ENCODE assay signal across 9 cellular contexts in genomic region chr14:73239463-73240241, GRCh38. TPM values are rescaled to one million over a fixed set of nuclear protein-coding genes. Genes with fewer than 3 reads are reported as not detected.
DNase-seq lines count a peak whose midpoint lies in the region; ATAC-seq, FAIRE-seq and TF ChIP-seq lines count a peak whose summit lies in the region.
"Had no signal": no experiment of that assay in that cellular context is flagged by ENCODE, and none has a peak within 500 bp of the region (broad histone marks: within the 10 kb centered on the region; RNA-seq: fewer than 3 reads in every experiment).

No MANE protein-coding gene starts in this region.

- H3K9me1 ChIP-seq in endothelial cell of umbilical vein (replicated peaks; ENCODE audit: control insufficient read depth, extremely low read depth, insufficient read depth, low read length) = no peaks in the 10 kb centered on the region

- dilution Hi-C loops in endothelial cell of umbilical vein (cut with MboI; ENCODE audit: extremely low pct_ligation_motif_present, low sequenced_read_pairs) = no loop called here

- intact Hi-C loops in endothelial cell of umbilical vein (cut with micrococcal nuclease) = no loop called here
- intact Hi-C loops in vagina (cut with DNase I) = no loop called here
- intact Hi-C loops in PC-9 (cut with micrococcal nuclease; ENCODE audit: unreplicated experiment) = no loop called here

- CTCF ChIA-PET in endothelial cell of umbilical vein (lab: Charles Lee) = interaction anchor here (1.2 to 1.8 kb wide), 2 partner anchors 30 to 31 kb away, joined by 6 to 7 read pairs; no protein-coding TSS in a partner anchor
- CTCF ChIA-PET in PC-9 (lab: Charles Lee) = no interaction called here

- TF ChIP-seq POLR2A in endothelial cell of umbilical vein (IDR thresholded peaks at IDR 0.05; ENCODE audit: low read depth, low read length) = no peak
- TF ChIP-seq POLR2A in vagina (IDR thresholded peaks at IDR 0.05) = no peak

- H3K4me3 ChIP-seq in endothelial cell of umbilical vein (replicated peaks in 1 of 3; ENCODE audit: insufficient read depth in 1 of 3, low read depth in 1 of 3, low read length in 3 of 3) (peak overlapping the region in 2 of 3 experiments; percentile 0 to 25), mesendoderm (ENCODE audit: low read length) (no peak overlapping the region), vagina (peak overlapping the region; percentile 38 to 50), PC-9 (no peak overlapping the region)

- no peak overlapping the region for H3K18ac ChIP-seq in mesendoderm (ENCODE audit: low read length)

- no peak overlapping the region for H2BK120ac ChIP-seq in mesendoderm (ENCODE audit: low read depth, low read length)

- H3K4me1 Mint-ChIP-seq in activated naive CD8-positive, alpha-beta T cell treated with anti-CD3 and anti-CD28 coated beads, Interleukin-2, amount 10 ng/mL, durations not matched to agents 7 days and 5 days = peaks cover 30% of the 10 kb centered on the region
- peaks cover 24% of the 10 kb centered on the region for H3K4me1 Mint-ChIP-seq in activated naive CD8-positive, alpha-beta T cell treated with anti-CD3 and anti-CD28 coated beads, Interleukin-2, amount 50 U/mL, for 24 hours

- H3K79me2 ChIP-seq in endothelial cell of umbilical vein (ENCODE audit: control insufficient read depth, insufficient read depth, low read length) = no peaks in the 10 kb centered on the region
- H3K79me2 ChIP-seq in mesendoderm (ENCODE audit: control insufficient read depth, insufficient read depth, low read length) = no peaks in the 10 kb centered on the region
- H3K79me2 ChIP-seq in PC-9 (ENCODE audit: low read depth) = no peaks in the 10 kb centered on the region

- H3K9me3 ChIP-seq in endothelial cell of umbilical vein (replicated peaks; ENCODE audit: control insufficient read depth, insufficient read depth, low read length) (no peaks in the 10 kb centered on the region), vagina (no peaks in the 10 kb centered on the region), PC-9 (ENCODE audit: insufficient read depth, low read depth) (no peaks in the 10 kb centered on the region)

- no peak overlapping the region for H3K27ac ChIP-seq in endothelial cell of umbilical vein (ENCODE audit: insufficient read depth, low read depth, low read length)
- H3K27ac ChIP-seq in mesendoderm (ENCODE audit: low read depth, low read length) = no peak overlapping the region
- peak overlapping the region; percentile 22 for H3K27ac ChIP-seq in vagina
- H3K27ac ChIP-seq in PC-9 = no peak overlapping the region

- ATAC-seq in activated naive CD8-positive, alpha-beta T cell treated with anti-CD3 and anti-CD28 coated beads, Interleukin-2, amount 10 ng/mL, durations not matched to agents 7 days and 5 days (ENCODE audit: low read depth) = no peak
- no peak for ATAC-seq in activated naive CD8-positive, alpha-beta T cell treated with anti-CD3 and anti-CD28 coated beads, Interleukin-2, amount 50 U/mL, for 24 hours

- no peak overlapping the region for H3K4ac ChIP-seq in mesendoderm (ENCODE audit: low read depth, low read length)

- no peak overlapping the region for H3K56ac ChIP-seq in mesendoderm (ENCODE audit: low read length)

- H4K5ac ChIP-seq in mesendoderm (ENCODE audit: low read length) = no peak overlapping the region

- H3K4me1 ChIP-seq in endothelial cell of umbilical vein (ENCODE audit: control insufficient read depth, extremely low read depth, insufficient read depth, low read length) (peaks cover 21% of the 10 kb centered on the region), mesendoderm (ENCODE audit: control insufficient read depth, low read depth, low read length) (peaks cover 5% of the 10 kb centered on the region), vagina (peaks cover 60% of the 10 kb centered on the region), PC-9 (replicated peaks; ENCODE audit: insufficient read depth) (peaks cover 4% of the 10 kb centered on the region; the same call in 1 of the 2 replicates)

- H2AFZ ChIP-seq in endothelial cell of umbilical vein (ENCODE audit: low read depth, low read length) (peak overlapping the region; percentile 11), PC-9 (no peak overlapping the region)

- no peak overlapping the region for H2BK15ac ChIP-seq in mesendoderm (replicated peaks; ENCODE audit: low read depth)

- H3K36me3 ChIP-seq in endothelial cell of umbilical vein (ENCODE audit: control insufficient read depth in 2 of 2, extremely low read depth in 1 of 2, insufficient read depth in 2 of 2, low read length in 2 of 2) = no peaks in the 10 kb centered on the region
- no peaks in the 10 kb centered on the region for H3K36me3 ChIP-seq in mesendoderm (ENCODE audit: control insufficient read depth, insufficient read depth, low read length)
- no peaks in the 10 kb centered on the region for H3K36me3 ChIP-seq in vagina
- H3K36me3 ChIP-seq in PC-9 (ENCODE audit: low read depth) = no peaks in the 10 kb centered on the region

- H4K8ac ChIP-seq in mesendoderm (ENCODE audit: low read depth, low read length) = no peak overlapping the region

- H3K27me3 Mint-ChIP-seq in activated naive CD8-positive, alpha-beta T cell treated with anti-CD3 and anti-CD28 coated beads, Interleukin-2, amount 10 ng/mL, durations not matched to agents 7 days and 5 days = peaks cover 78% of the 10 kb centered on the region
- peaks cover 78% of the 10 kb centered on the region for H3K27me3 Mint-ChIP-seq in activated naive CD8-positive, alpha-beta T cell treated with anti-CD3 and anti-CD28 coated beads, Interleukin-2, amount 50 U/mL, for 24 hours

- BruUV-seq in endothelial cell of umbilical vein (replicated peaks; lab: Mats Ljungman, UMichigan) (no TSS peak), PC-9 (replicated peaks; lab: Mats Ljungman, UMichigan) (no TSS peak)

- DNase-seq in activated naive CD8-positive, alpha-beta T cell treated with anti-CD3 and anti-CD28 coated beads, Interleukin-2, amount 10 ng/mL, durations not matched to agents 7 days and 5 days = peak; percentile 29
- DNase-seq in activated naive CD8-positive, alpha-beta T cell treated with anti-CD3 and anti-CD28 coated beads, Interleukin-2, amount 50 U/mL, for 24 hours = no peak
- DNase-seq in endothelial cell of umbilical vein (ENCODE audit: low read depth, low spot score) (peak; percentile 61), mesendoderm (peak; percentile 14), vagina (ENCODE audit: extremely low spot score in 2 of 2) (no peak), PC-9 (no peak), NCI-H187 (lab: John Stamatoyannopoulos, UW) (no peak)
- DNase-seq in central memory CD4-positive, alpha-beta T cell = no peak
- DNase-seq: CD4-positive, CD25-positive, alpha-beta regulatory T cell had no signal

- H2BK5ac ChIP-seq in mesendoderm (ENCODE audit: low read length) = no peak overlapping the region

- H3K4me2 ChIP-seq in endothelial cell of umbilical vein (ENCODE audit: insufficient read depth, low read length) (peak overlapping the region; percentile 23), mesendoderm (ENCODE audit: low read length) (peak overlapping the region; percentile 25), PC-9 (no peak overlapping the region)

- H3F3A ChIP-seq in PC-9 (ENCODE audit: insufficient read depth, low read depth) = peaks cover 15% of the 10 kb centered on the region; the same call in 1 of the 2 replicates

- H3K9me2 ChIP-seq in PC-9 (ENCODE audit: insufficient read depth) = no peaks in the 10 kb centered on the region

- no peak overlapping the region for H3K23ac ChIP-seq in mesendoderm (ENCODE audit: low read length)

- H2AK5ac ChIP-seq in mesendoderm (ENCODE audit: low read length) = no peak overlapping the region

- FAIRE-seq in endothelial cell of umbilical vein (lab: Jason Lieb, UNC) = peak; percentile 85

- no peaks in the 10 kb centered on the region for H3K9me3 Mint-ChIP-seq in activated naive CD8-positive, alpha-beta T cell treated with anti-CD3 and anti-CD28 coated beads, Interleukin-2, amount 10 ng/mL, durations not matched to agents 7 days and 5 days
- no peaks in the 10 kb centered on the region for H3K9me3 Mint-ChIP-seq in activated naive CD8-positive, alpha-beta T cell treated with anti-CD3 and anti-CD28 coated beads, Interleukin-2, amount 50 U/mL, for 24 hours

- no peak overlapping the region for H3K4me3 Mint-ChIP-seq in activated naive CD8-positive, alpha-beta T cell treated with anti-CD3 and anti-CD28 coated beads, Interleukin-2, amount 10 ng/mL, durations not matched to agents 7 days and 5 days
- H3K4me3 Mint-ChIP-seq in activated naive CD8-positive, alpha-beta T cell treated with anti-CD3 and anti-CD28 coated beads, Interleukin-2, amount 50 U/mL, for 24 hours = no peak overlapping the region
- H3K4me3 Mint-ChIP-seq: CD4-positive, CD25-positive, alpha-beta regulatory T cell had no signal

- no peaks in the 10 kb centered on the region for H3K36me3 Mint-ChIP-seq in activated naive CD8-positive, alpha-beta T cell treated with anti-CD3 and anti-CD28 coated beads, Interleukin-2, amount 10 ng/mL, durations not matched to agents 7 days and 5 days
- no peaks in the 10 kb centered on the region for H3K36me3 Mint-ChIP-seq in activated naive CD8-positive, alpha-beta T cell treated with anti-CD3 and anti-CD28 coated beads, Interleukin-2, amount 50 U/mL, for 24 hours (ENCODE audit: low read depth)

- H3K27me3 ChIP-seq in endothelial cell of umbilical vein (ENCODE audit: control insufficient read depth in 2 of 2, insufficient read depth in 2 of 2, low read length in 2 of 2) (peaks cover 5 to 6% of the 10 kb centered on the region in 2 experiments), mesendoderm (ENCODE audit: insufficient read depth, low read length, poor library complexity) (peaks cover 31% of the 10 kb centered on the region), vagina (no peaks in the 10 kb centered on the region), PC-9 (ENCODE audit: insufficient read depth, low read depth) (peaks cover 35% of the 10 kb centered on the region; the same call in 1 of the 2 replicates)

- no CpG with 5 or more reads among the region's 47 CpGs for WGBS in mesendoderm (ENCODE audit: extremely low coverage, insufficient coverage, low lambda C conversion rate)

- H3K9ac ChIP-seq in endothelial cell of umbilical vein (replicated peaks; ENCODE audit: extremely low read depth, insufficient read depth, low read length) = no peak overlapping the region
- H3K9ac ChIP-seq in mesendoderm (ENCODE audit: low read length) = no peak overlapping the region

- H4K20me1 ChIP-seq in endothelial cell of umbilical vein (replicated peaks; ENCODE audit: control insufficient read depth, extremely low read depth, insufficient read depth, low read length) (no peaks in the 10 kb centered on the region), PC-9 (ENCODE audit: insufficient read depth) (no peaks in the 10 kb centered on the region)

- no peak overlapping the region for H3K27ac Mint-ChIP-seq in activated naive CD8-positive, alpha-beta T cell treated with anti-CD3 and anti-CD28 coated beads, Interleukin-2, amount 10 ng/mL, durations not matched to agents 7 days and 5 days
- H3K27ac Mint-ChIP-seq in activated naive CD8-positive, alpha-beta T cell treated with anti-CD3 and anti-CD28 coated beads, Interleukin-2, amount 50 U/mL, for 24 hours = no peak overlapping the region
- H3K27ac Mint-ChIP-seq: CD4-positive, CD25-positive, alpha-beta regulatory T cell had no signal

- POLR2A ChIA-PET in activated naive CD8-positive, alpha-beta T cell treated with anti-CD3 and anti-CD28 coated beads, Interleukin-2, amount 10 ng/mL, durations not matched to agents 7 days and 5 days (lab: Charles Lee) = no interaction called here
- POLR2A ChIA-PET in endothelial cell of umbilical vein (lab: Charles Lee) = no interaction called here
- POLR2A ChIA-PET in PC-9 (lab: Charles Lee; ENCODE audit: unreplicated experiment) = interaction anchor here (0.6 kb wide), 1 partner anchor 554 kb away, joined by 5 read pairs; no protein-coding TSS in a partner anchor

- H3K79me1 ChIP-seq in mesendoderm (ENCODE audit: low read length) = no peaks in the 10 kb centered on the region

- peak in 1 of 2 donors; percentile 3 for TF ChIP-seq CTCF in endothelial cell of umbilical vein (IDR thresholded peaks at IDR 0.05; ENCODE audit: extremely low read depth in 1 of 2, insufficient read depth in 1 of 2, low read depth in 1 of 2, low read length in 2 of 2)
- TF ChIP-seq CTCF in vagina (IDR thresholded peaks at IDR 0.05) = no peak
- no peak for TF ChIP-seq CTCF in PC-9 (conservative IDR thresholded peaks at IDR 0.05)

RNA-seq across cellular contexts. Expression of gene PAPLN, which starts 2.3 kb away (rescaled TPM):
- total RNA-seq in activated naive CD8-positive, alpha-beta T cell treated with anti-CD3 and anti-CD28 coated beads, Interleukin-2, amount 10 ng/mL, durations not matched to agents 7 days and 5 days = 1 to 10 TPM in 1 of 2 experiments, under 1 TPM in 1; 0.72 to 1.0 TPM
- total RNA-seq in endothelial cell of umbilical vein (3.1 and 6.4 TPM in 2 replicates), vagina (16.2 TPM), PC-9 (2021) (0.15 TPM in 1 of 2 replicates, not detected in the other)
- 5.5 and 6.0 TPM in 2 replicates for polyA plus RNA-seq in endothelial cell of umbilical vein
- polyA plus RNA-seq in endothelial cell of umbilical vein (2011; cell fraction: cytosol; rRNA removed) = 1.5 and 2.8 TPM in 2 replicates
- polyA plus RNA-seq in endothelial cell of umbilical vein (2011; cell fraction: nucleus; rRNA removed) = 23.3 and 32.9 TPM in 2 replicates
- polyA plus RNA-seq in endothelial cell of umbilical vein (2012) = 5.8 and 9.0 TPM in 2 replicates
- polyA minus RNA-seq in endothelial cell of umbilical vein = 4.1 and 9.1 TPM in 2 replicates
- 0.82 TPM for polyA minus RNA-seq in endothelial cell of umbilical vein (2011; cell fraction: cytosol; rRNA and poly(A)+ RNA removed)
- 6.4 and 10.1 TPM in 2 replicates for polyA minus RNA-seq in endothelial cell of umbilical vein (2011; cell fraction: nucleus; rRNA and poly(A)+ RNA removed)
- polyA plus RNA-seq in mesendoderm (2013, experiment 1 of 2) = 0.14 TPM
- polyA plus RNA-seq in mesendoderm (2013, experiment 2 of 2) = 0.11 TPM
- total RNA-seq: CD4-positive, CD25-positive, alpha-beta regulatory T cell had no signal

Comparison
In these comparisons a context has a peak if more than half of its experiments do, and no peak if none do; other contexts are left out.
1. DNase-seq: peak in activated naive CD8-positive, alpha-beta T cell treated with anti-CD3 and anti-CD28 coated beads, Interleukin-2, amount 10 ng/mL, durations not matched to agents 7 days and 5 days (single experiment), endothelial cell of umbilical vein (single experiment) and mesendoderm (single experiment); none in activated naive CD8-positive, alpha-beta T cell treated with anti-CD3 and anti-CD28 coated beads, Interleukin-2, amount 50 U/mL, for 24 hours (single experiment), vagina (0 of 2), PC-9 (0 of 2), central memory CD4-positive, alpha-beta T cell (single experiment) and NCI-H187 (0 of 2).
2. H3K4me3 ChIP-seq: peak in endothelial cell of umbilical vein (2 of 3) and vagina (2 of 2); none in mesendoderm (single experiment) and PC-9 (single experiment).